Comparison of ENCODE assay signal across 8 cellular contexts in the genomic region with DNA sequence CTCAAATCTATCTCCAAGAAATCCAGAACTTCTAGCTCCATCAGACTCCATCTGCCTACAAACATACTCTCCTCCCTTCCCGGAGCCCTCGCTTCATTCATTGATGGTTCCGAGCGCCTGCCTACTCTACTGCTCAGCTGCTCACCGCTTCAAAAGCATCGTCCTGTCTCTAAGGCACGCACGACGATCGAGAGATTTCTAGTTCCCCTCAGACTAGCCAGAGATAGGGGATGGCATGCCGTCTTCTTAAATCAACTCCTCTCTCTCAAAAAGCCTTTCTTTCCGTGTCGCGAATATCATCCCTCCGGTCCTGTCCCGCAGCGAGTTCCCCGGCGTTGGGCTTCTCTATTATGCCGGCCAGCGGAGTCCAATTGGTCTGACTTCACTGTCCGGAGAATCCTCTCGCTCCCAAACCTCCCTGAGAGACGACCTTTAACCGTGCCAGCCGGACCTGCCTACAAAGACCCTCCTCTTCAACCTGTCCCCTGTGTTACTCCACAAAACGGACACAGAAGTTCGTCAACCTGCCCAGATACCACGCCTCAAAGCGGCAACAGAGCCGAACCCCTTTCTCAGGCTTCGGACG. TPM values are rescaled to one million over a fixed set of nuclear protein-coding genes. Genes with fewer than 3 reads are reported as not detected.
DNase-seq lines count a peak whose midpoint lies in the region; ATAC-seq and TF ChIP-seq lines count a peak whose summit lies in the region.

No MANE protein-coding gene starts in this region.

- peak overlapping the region; percentile 99 for H3K4me3 Mint-ChIP-seq in activated T-cell treated with anti-CD3 and anti-CD28 coated beads, Interleukin-2, amount 50 U/mL, for 24 hours

- no peak for TF ChIP-seq POLR2A in Peyer's patch (IDR thresholded peaks at IDR 0.05)

- no peak for ATAC-seq in HG03159 (IDR thresholded peaks at IDR 0.05; ENCODE audit: unreplicated experiment)

- H3K36me3 Mint-ChIP-seq in activated T-cell treated with anti-CD3 and anti-CD28 coated beads, Interleukin-2, amount 50 U/mL, for 24 hours (ENCODE audit: low read depth) = peaks cover 97% of the 10 kb centered on the region

- no peaks in the 10 kb centered on the region for H3K9me3 Mint-ChIP-seq in activated T-cell treated with anti-CD3 and anti-CD28 coated beads, Interleukin-2, amount 50 U/mL, for 24 hours

- H3K9me3 ChIP-seq in Peyer's patch = no peaks in the 10 kb centered on the region

- H3K4me1 ChIP-seq in Peyer's patch = peaks cover 0 to 27% (median 3%) of the 10 kb centered on the region in 4 donors

- no peaks in the 10 kb centered on the region for H3K27me3 ChIP-seq in Peyer's patch

- peak overlapping the region; percentile 74 to 83 (median 79) for H3K4me3 ChIP-seq in Peyer's patch
- H3K4me3 ChIP-seq in coronary artery = peak overlapping the region; percentile 80

- H3K27ac Mint-ChIP-seq in activated T-cell treated with anti-CD3 and anti-CD28 coated beads, Interleukin-2, amount 50 U/mL, for 24 hours = peak overlapping the region; percentile 100

- TF ChIP-seq CTCF in Peyer's patch (IDR thresholded peaks at IDR 0.05) (no peak), coronary artery (IDR thresholded peaks at IDR 0.05) (no peak)

- H3K27ac ChIP-seq in Peyer's patch (peak overlapping the region; percentile 77 to 89 (median 80)), coronary artery (peak overlapping the region; percentile 73 to 78)

- H3K27me3 Mint-ChIP-seq in activated T-cell treated with anti-CD3 and anti-CD28 coated beads, Interleukin-2, amount 50 U/mL, for 24 hours = no peaks in the 10 kb centered on the region

- DNase-seq in activated T-cell treated with anti-CD3 and anti-CD28 coated beads, Interleukin-2, amount 50 U/mL, for 24 hours = no peak
- no peak for DNase-seq in activated T-cell treated with anti-CD3 and anti-CD28 coated beads, Interleukin-2, amount 50 U/mL, for 48 hours
- DNase-seq in Peyer's patch = no peak
- DNase-seq in coronary artery (ENCODE audit: low spot score) = no peak
- DNase-seq in midbrain (lab: John Stamatoyannopoulos, UW) = peak; percentile 19
- DNase-seq in stimulated activated CD8-positive, alpha-beta memory T cell treated with anti-CD3 and anti-CD28 coated beads, Interleukin-4, amount 100 ng/mL, for 48 hours = no peak
- no peak for DNase-seq in central memory CD4-positive, alpha-beta T cell

- peaks cover 0 to 49% (median 0%) of the 10 kb centered on the region in 3 donors for H3K36me3 ChIP-seq in Peyer's patch

- H3K4me1 Mint-ChIP-seq in activated T-cell treated with anti-CD3 and anti-CD28 coated beads, Interleukin-2, amount 50 U/mL, for 24 hours (ENCODE audit: low read depth) = peaks cover 57% of the 10 kb centered on the region

RNA-seq across cellular contexts. Expression of a gene that starts 0.6 kb away (rescaled TPM):
- 1,000 to 10,000 TPM in 1 of 4 donors, 100 to 1,000 TPM in 3; 781 to 1,253 (median 958) TPM for total RNA-seq in Peyer's patch

RNA-seq across cellular contexts. Expression of a gene that starts 18.2 kb away (rescaled TPM):
- total RNA-seq in Peyer's patch = 10 to 100 TPM in 3 of 4 donors, 1 to 10 TPM in 1; 5.0 to 29.4 (median 17.5) TPM

RNA-seq across cellular contexts. Expression of a gene that starts 26.5 kb away (rescaled TPM):
- total RNA-seq in Peyer's patch = 1,000 to 10,000 TPM in 1 of 4 donors, 100 to 1,000 TPM in 3; 571 to 1,016 (median 697) TPM

RNA-seq across cellular contexts. Expression of a gene that starts 28.6 kb away (rescaled TPM):
- total RNA-seq in Peyer's patch = 10 to 100 TPM; 47.9 to 74.7 (median 58.9) TPM

RNA-seq across cellular contexts. Expression of a gene that starts 39.5 kb away (rescaled TPM):
- total RNA-seq in Peyer's patch = 100 to 1,000 TPM in 1 of 4 donors, 10 to 100 TPM in 3; 41.3 to 128 (median 59.8) TPM
